Comparison of ENCODE assay signal across 21 cellular contexts in genomic region chr10:11224321-11224720, GRCh38.
DNase-seq lines count a peak whose midpoint lies in the region; ATAC-seq and TF ChIP-seq lines count a peak whose summit lies in the region.
"Had no signal": no experiment of that assay in that cellular context is flagged by ENCODE, and none has a peak within 500 bp of the region (broad histone marks: within the 10 kb centered on the region; RNA-seq: fewer than 3 reads in every experiment).

No MANE protein-coding gene starts in this region.

- H3K4me1 ChIP-seq in naive thymus-derived CD4-positive, alpha-beta T cell (ENCODE audit: control insufficient read depth in 2 of 2, insufficient read depth in 2 of 2, low read length in 2 of 2), result peaks cover 56 to 68% of the 10 kb centered on the region in 2 donors
- H3K4me1 ChIP-seq: A549 had no signal

- peaks cover 88% of the 10 kb centered on the region for H3K36me3 Mint-ChIP-seq in activated CD4-positive, alpha-beta T cell treated with anti-CD3 and anti-CD28 coated beads, Interleukin-2, amount 10 ng/mL, durations not matched to agents 7 days and 5 days (ENCODE audit: low read depth)
- peaks cover 58 to 74% of the 10 kb centered on the region in 2 donors for H3K36me3 Mint-ChIP-seq in CD14-positive monocyte
- peaks cover 90% of the 10 kb centered on the region for H3K36me3 Mint-ChIP-seq in activated CD8-positive, alpha-beta T cell treated with anti-CD3 and anti-CD28 coated beads, Interleukin-2, amount 10 ng/mL, durations not matched to agents 7 days and 5 days (ENCODE audit: low read depth)
- H3K36me3 Mint-ChIP-seq in naive thymus-derived CD4-positive, alpha-beta T cell, result peaks cover 7 to 45% (median 37%) of the 10 kb centered on the region in 5 donors
- no peaks in the 10 kb centered on the region for H3K36me3 Mint-ChIP-seq in MCF 10A (ENCODE audit: insufficient read depth, unreplicated experiment)

- POLR2A ChIA-PET in activated CD4-positive, alpha-beta T cell treated with anti-CD3 and anti-CD28 coated beads, Interleukin-2, amount 10 ng/mL, durations not matched to agents 7 days and 5 days (lab: Charles Lee), result no interaction called here
- POLR2A ChIA-PET in activated CD8-positive, alpha-beta T cell treated with anti-CD3 and anti-CD28 coated beads, Interleukin-2, amount 10 ng/mL, durations not matched to agents 7 days and 5 days (lab: Charles Lee), result interaction anchor here (1.5 to 3.7 kb wide), 2 partner anchors 45 to 54 kb away, joined by 4 to 28 read pairs; no protein-coding TSS in a partner anchor
- POLR2A ChIA-PET in naive thymus-derived CD4-positive, alpha-beta T cell (lab: Charles Lee), result interaction anchor here (0.8 to 3.9 kb wide), 2 partner anchors 19 to 59 kb away, joined by 3 to 25 read pairs; no protein-coding TSS in a partner anchor
- POLR2A ChIA-PET in MCF 10A (lab: Yijun Ruan, JAX), result interaction anchor here (0.5 kb wide), 1 partner anchor 720 kb away, joined by 3 read pairs; no protein-coding TSS in a partner anchor

- H3K27ac Mint-ChIP-seq in activated CD4-positive, alpha-beta T cell treated with anti-CD3 and anti-CD28 coated beads, Interleukin-2, amount 10 ng/mL, durations not matched to agents 7 days and 5 days, result peak overlapping the region; percentile 89
- H3K27ac Mint-ChIP-seq in CD14-positive monocyte (peak overlapping the region; percentile 61 to 96 (median 83)), MCF 10A (ENCODE audit: low read depth, unreplicated experiment) (no peak overlapping the region)
- peak overlapping the region; percentile 92 for H3K27ac Mint-ChIP-seq in activated CD8-positive, alpha-beta T cell treated with anti-CD3 and anti-CD28 coated beads, Interleukin-2, amount 10 ng/mL, durations not matched to agents 7 days and 5 days
- peak overlapping the region; percentile 10 to 96 (median 86) for H3K27ac Mint-ChIP-seq in naive thymus-derived CD4-positive, alpha-beta T cell

- peaks cover 88% of the 10 kb centered on the region for H3K4me1 Mint-ChIP-seq in activated CD4-positive, alpha-beta T cell treated with anti-CD3 and anti-CD28 coated beads, Interleukin-2, amount 10 ng/mL, durations not matched to agents 7 days and 5 days
- H3K4me1 Mint-ChIP-seq in CD14-positive monocyte (peaks cover 45% of the 10 kb centered on the region), MCF 10A (ENCODE audit: insufficient read depth, unreplicated experiment) (no peaks in the 10 kb centered on the region)
- H3K4me1 Mint-ChIP-seq in activated CD8-positive, alpha-beta T cell treated with anti-CD3 and anti-CD28 coated beads, Interleukin-2, amount 10 ng/mL, durations not matched to agents 7 days and 5 days (ENCODE audit: low read depth), result peaks cover 93% of the 10 kb centered on the region
- H3K4me1 Mint-ChIP-seq in naive thymus-derived CD4-positive, alpha-beta T cell, result peaks cover 67 to 100% (median 96%) of the 10 kb centered on the region in 7 donors

- DNase-seq in activated CD4-positive, alpha-beta T cell treated with anti-CD3 and anti-CD28 coated beads, Interleukin-2, amount 10 ng/mL, durations not matched to agents 7 days and 5 days, result no peak
- no peak for DNase-seq in activated CD4-positive, alpha-beta T cell treated with anti-CD3 and anti-CD28 coated beads for 48 hours
- DNase-seq in CD14-positive monocyte (ENCODE audit: low spot score) (no peak), MCF 10A (ENCODE audit: unreplicated experiment) (no peak), NCI-H226 (no peak), OCI-M2 (lab: John Stamatoyannopoulos, UW; ENCODE audit: unreplicated experiment) (no peak)
- no peak for DNase-seq in activated CD8-positive, alpha-beta T cell treated with anti-CD3 and anti-CD28 coated beads, Interleukin-2, amount 10 ng/mL, durations not matched to agents 7 days and 5 days
- DNase-seq in naive thymus-derived CD4-positive, alpha-beta T cell, result no peak
- DNase-seq: activated naive CD4-positive, alpha-beta T cell treated with anti-CD3 and anti-CD28 coated beads for 36 hours; brain microvascular endothelial cell; DMS79; NCI-H1694; NCI-H774; OCI-M1; SIG-M5; stimulated activated CD4-positive, alpha-beta T cell treated with anti-CD3 and anti-CD28 coated beads, Interleukin-2, amount 100 ng/mL, for 48 hours; substantia nigra had no signal

- no peak overlapping the region for H3K4me3 Mint-ChIP-seq in activated CD4-positive, alpha-beta T cell treated with anti-CD3 and anti-CD28 coated beads, Interleukin-2, amount 10 ng/mL, durations not matched to agents 7 days and 5 days
- H3K4me3 Mint-ChIP-seq in CD14-positive monocyte (no peak overlapping the region), MCF 10A (ENCODE audit: unreplicated experiment) (no peak overlapping the region)
- no peak overlapping the region for H3K4me3 Mint-ChIP-seq in activated CD8-positive, alpha-beta T cell treated with anti-CD3 and anti-CD28 coated beads, Interleukin-2, amount 10 ng/mL, durations not matched to agents 7 days and 5 days
- peak overlapping the region in 6 of 10 donors; percentile 24 to 70 (median 50) for H3K4me3 Mint-ChIP-seq in naive thymus-derived CD4-positive, alpha-beta T cell
- H3K4me3 Mint-ChIP-seq: activated naive CD4-positive, alpha-beta T cell treated with anti-CD3 and anti-CD28 coated beads for 36 hours; dendritic cell treated with granulocyte-macrophage colony-stimulating factor and Interleukin-4, amounts not matched to agents 40 ng/mL and 50 ng/mL, for 4 days had no signal

- ATAC-seq in activated CD8-positive, alpha-beta T cell treated with anti-CD3 and anti-CD28 coated beads, Interleukin-2, amount 10 ng/mL, durations not matched to agents 7 days and 5 days, result no peak
- no peak for ATAC-seq in naive thymus-derived CD4-positive, alpha-beta T cell
- ATAC-seq: A549, K562 had no signal

- CTCF ChIA-PET in activated CD4-positive, alpha-beta T cell treated with anti-CD3 and anti-CD28 coated beads, Interleukin-2, amount 10 ng/mL, durations not matched to agents 7 days and 5 days (lab: Charles Lee), result interaction anchor here (1.1 to 2.6 kb wide), 3 partner anchors 11 to 98 kb away, joined by 3 to 18 read pairs (median 7); no protein-coding TSS in a partner anchor
- CTCF ChIA-PET in activated CD8-positive, alpha-beta T cell treated with anti-CD3 and anti-CD28 coated beads, Interleukin-2, amount 10 ng/mL, durations not matched to agents 7 days and 5 days (lab: Charles Lee), result interaction anchor here (0.7 to 3.0 kb wide), 3 partner anchors 11 to 60 kb away, joined by 4 to 16 read pairs (median 5); no protein-coding TSS in a partner anchor
- CTCF ChIA-PET in naive thymus-derived CD4-positive, alpha-beta T cell (lab: Charles Lee), result no interaction called here
- CTCF ChIA-PET in MCF 10A (lab: Yijun Ruan, JAX), result no interaction called here

- no peaks in the 10 kb centered on the region for H3K9me3 ChIP-seq in naive thymus-derived CD4-positive, alpha-beta T cell (ENCODE audit: control insufficient read depth in 2 of 3, low read length in 3 of 3)
- H3K9me3 ChIP-seq: A549 had no signal

- no peak overlapping the region for H3K27ac ChIP-seq in naive thymus-derived CD4-positive, alpha-beta T cell (ENCODE audit: low read depth, low read length)
- H3K27ac ChIP-seq: A549, brain microvascular endothelial cell had no signal

- no peaks in the 10 kb centered on the region for H3K9me3 Mint-ChIP-seq in activated CD4-positive, alpha-beta T cell treated with anti-CD3 and anti-CD28 coated beads, Interleukin-2, amount 10 ng/mL, durations not matched to agents 7 days and 5 days
- H3K9me3 Mint-ChIP-seq in CD14-positive monocyte, result no peaks in the 10 kb centered on the region
- no peaks in the 10 kb centered on the region for H3K9me3 Mint-ChIP-seq in activated CD8-positive, alpha-beta T cell treated with anti-CD3 and anti-CD28 coated beads, Interleukin-2, amount 10 ng/mL, durations not matched to agents 7 days and 5 days (ENCODE audit: insufficient read depth)
- H3K9me3 Mint-ChIP-seq in naive thymus-derived CD4-positive, alpha-beta T cell, result peaks cover 0 to 2% (median 0%) of the 10 kb centered on the region in 11 donors
- no peaks in the 10 kb centered on the region for H3K9me3 Mint-ChIP-seq in MCF 10A (ENCODE audit: unreplicated experiment)
- H3K9me3 Mint-ChIP-seq: activated naive CD4-positive, alpha-beta T cell treated with anti-CD3 and anti-CD28 coated beads for 36 hours; dendritic cell treated with granulocyte-macrophage colony-stimulating factor and Interleukin-4, amounts not matched to agents 40 ng/mL and 50 ng/mL, for 4 days had no signal

- H3K27me3 Mint-ChIP-seq in activated CD4-positive, alpha-beta T cell treated with anti-CD3 and anti-CD28 coated beads, Interleukin-2, amount 10 ng/mL, durations not matched to agents 7 days and 5 days, result no peaks in the 10 kb centered on the region
- H3K27me3 Mint-ChIP-seq in CD14-positive monocyte (ENCODE audit: low read depth in 3 of 3) (no peaks in the 10 kb centered on the region), MCF 10A (ENCODE audit: insufficient read depth, unreplicated experiment) (no peaks in the 10 kb centered on the region)
- no peaks in the 10 kb centered on the region for H3K27me3 Mint-ChIP-seq in activated CD8-positive, alpha-beta T cell treated with anti-CD3 and anti-CD28 coated beads, Interleukin-2, amount 10 ng/mL, durations not matched to agents 7 days and 5 days (ENCODE audit: low read depth)
- H3K27me3 Mint-ChIP-seq in naive thymus-derived CD4-positive, alpha-beta T cell, result no peaks in the 10 kb centered on the region
- H3K27me3 Mint-ChIP-seq: dendritic cell treated with granulocyte-macrophage colony-stimulating factor and Interleukin-4, amounts not matched to agents 40 ng/mL and 50 ng/mL, for 4 days had no signal

- BruUV-seq in MCF 10A (replicated peaks; lab: Mats Ljungman, UMichigan), result no TSS peak

- no peaks in the 10 kb centered on the region for H3K27me3 ChIP-seq in naive thymus-derived CD4-positive, alpha-beta T cell (ENCODE audit: control insufficient read depth in 2 of 2, insufficient read depth in 2 of 2, low read length in 2 of 2)
- H3K27me3 ChIP-seq: brain microvascular endothelial cell had no signal

- intact Hi-C loops in CD14-positive monocyte (cut with micrococcal nuclease), result no loop called here
- intact Hi-C loops in naive thymus-derived CD4-positive, alpha-beta T cell (cut with micrococcal nuclease), result no loop called here
- intact Hi-C loops in MCF 10A (cut with micrococcal nuclease), result no loop called here

- H3K4me3 ChIP-seq in naive thymus-derived CD4-positive, alpha-beta T cell (ENCODE audit: low read length), result no peak overlapping the region
- H3K4me3 ChIP-seq: A549, K562, lung had no signal

- TF ChIP-seq CTCF in CD14-positive monocyte (IDR thresholded peaks at IDR 0.05) (no peak), MCF 10A (IDR thresholded peaks at IDR 0.05; ENCODE audit: unreplicated experiment) (no peak)

- H3K36me3 ChIP-seq in naive thymus-derived CD4-positive, alpha-beta T cell (ENCODE audit: control insufficient read depth in 2 of 3, insufficient read depth in 3 of 3, low read length in 3 of 3), result peaks cover 0 to 63% (median 13%) of the 10 kb centered on the region in 3 experiments
- H3K36me3 ChIP-seq: brain microvascular endothelial cell had no signal

Comparison
In these comparisons a context has a peak if more than half of its experiments do, and no peak if none do; other contexts are left out.
1. H3K4me3 Mint-ChIP-seq: peak in naive thymus-derived CD4-positive, alpha-beta T cell (6 of 10); none in activated CD4-positive, alpha-beta T cell treated with anti-CD3 and anti-CD28 coated beads, Interleukin-2, amount 10 ng/mL, durations not matched to agents 7 days and 5 days (single experiment), CD14-positive monocyte (0 of 2), activated CD8-positive, alpha-beta T cell treated with anti-CD3 and anti-CD28 coated beads, Interleukin-2, amount 10 ng/mL, durations not matched to agents 7 days and 5 days (single experiment) and MCF 10A (single experiment).
2. CTCF ChIA-PET loops: an anchor here in activated CD4-positive, alpha-beta T cell treated with anti-CD3 and anti-CD28 coated beads, Interleukin-2, amount 10 ng/mL, durations not matched to agents 7 days and 5 days (1.1 to 2.6 kb wide) and activated CD8-positive, alpha-beta T cell treated with anti-CD3 and anti-CD28 coated beads, Interleukin-2, amount 10 ng/mL, durations not matched to agents 7 days and 5 days (0.7 to 3.0 kb wide); none called in naive thymus-derived CD4-positive, alpha-beta T cell and MCF 10A.